9 cellular contexts compared by ENCODE assay signal in the genomic region with DNA sequence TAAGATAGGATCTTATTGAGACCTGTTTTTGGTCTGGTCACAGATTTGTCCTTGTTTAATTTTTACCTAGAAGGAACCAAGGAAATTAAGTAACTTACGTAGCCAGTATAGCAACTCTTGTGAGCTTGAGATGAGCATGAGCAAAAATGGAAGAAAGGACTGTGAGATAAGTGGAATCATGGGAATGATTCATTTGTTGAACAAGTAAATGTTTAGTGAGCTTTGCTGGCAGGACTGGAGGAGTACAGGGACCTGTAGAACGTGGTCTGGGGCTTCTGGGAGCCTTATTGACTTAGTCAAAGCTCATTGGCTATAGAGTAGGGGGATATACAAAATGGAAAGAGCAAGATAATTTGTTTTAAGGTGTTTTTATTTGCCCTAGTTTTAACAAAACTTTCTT. TPM values are rescaled to one million over a fixed set of nuclear protein-coding genes. Genes with fewer than 3 reads are reported as not detected.
DNase-seq lines count a peak whose midpoint lies in the region; ATAC-seq, FAIRE-seq and TF ChIP-seq lines count a peak whose summit lies in the region.
"Had no signal": no experiment of that assay in that cellular context is flagged by ENCODE, and none has a peak within 500 bp of the region (broad histone marks: within the 10 kb centered on the region; RNA-seq: fewer than 3 reads in every experiment).

No MANE protein-coding gene starts in this region.

- TF ChIP-seq CTCF in type B pancreatic cell (conservative IDR thresholded peaks at IDR 0.05), result no peak
- TF ChIP-seq CTCF in GM20000 (IDR thresholded peaks at IDR 0.05; ENCODE audit: extremely low read depth, missing control alignments), result no peak

- DNase-seq in right cardiac atrium (no peak), left cardiac atrium (no peak), type B pancreatic cell (ENCODE audit: extremely low spot score, unreplicated experiment) (no peak), GM20000 (ENCODE audit: low spot score) (no peak), urothelium cell line (ENCODE audit: low spot score) (no peak), SW 1271 (lab: John Stamatoyannopoulos, UW) (no peak)
- no peak for DNase-seq in activated CD8-positive, alpha-beta T cell treated with anti-CD3 and anti-CD28 coated beads, Interleukin-2, amount 10 ng/mL, durations not matched to agents 7 days and 5 days
- DNase-seq: posterior cingulate gyrus had no signal

- H3K4me1 Mint-ChIP-seq in activated CD8-positive, alpha-beta T cell treated with anti-CD3 and anti-CD28 coated beads, Interleukin-2, amount 10 ng/mL, durations not matched to agents 7 days and 5 days (ENCODE audit: low read depth), result peaks cover 63% of the 10 kb centered on the region
- peaks cover 39% of the 10 kb centered on the region for H3K4me1 Mint-ChIP-seq in type B pancreatic cell (ENCODE audit: unreplicated experiment)

- H3K27me3 ChIP-seq in right cardiac atrium (ENCODE audit: control insufficient read depth, insufficient read depth), result no peaks in the 10 kb centered on the region
- H3K27me3 ChIP-seq in iPS-20b (ENCODE audit: insufficient read depth, low read length), result no peaks in the 10 kb centered on the region

- peak overlapping the region; percentile 87; the same call in 1 of the 2 replicates for H3K9ac ChIP-seq in iPS-20b (ENCODE audit: low read depth, low read length)

- H3K9me3 Mint-ChIP-seq in activated CD8-positive, alpha-beta T cell treated with anti-CD3 and anti-CD28 coated beads, Interleukin-2, amount 10 ng/mL, durations not matched to agents 7 days and 5 days (ENCODE audit: insufficient read depth), result no peaks in the 10 kb centered on the region
- H3K9me3 Mint-ChIP-seq in type B pancreatic cell, result no peaks in the 10 kb centered on the region

- peaks cover 32% of the 10 kb centered on the region for H3K36me3 Mint-ChIP-seq in activated CD8-positive, alpha-beta T cell treated with anti-CD3 and anti-CD28 coated beads, Interleukin-2, amount 10 ng/mL, durations not matched to agents 7 days and 5 days (ENCODE audit: low read depth)
- peaks cover 5% of the 10 kb centered on the region for H3K36me3 Mint-ChIP-seq in type B pancreatic cell

- intact Hi-C loops in right cardiac atrium (cut with DNase I), result loop anchor here in 2 of 4 donors (5.0 to 10.0 kb wide), 2 partner anchors 36 to 49 kb away; no protein-coding TSS in a partner anchor
- intact Hi-C loops in left cardiac atrium (cut with DNase I), result no loop called here

- FAIRE-seq in urothelium cell line (lab: Jason Lieb, UNC), result no peak

- H3K27ac Mint-ChIP-seq in activated CD8-positive, alpha-beta T cell treated with anti-CD3 and anti-CD28 coated beads, Interleukin-2, amount 10 ng/mL, durations not matched to agents 7 days and 5 days, result peak overlapping the region; percentile 56
- peak overlapping the region; percentile 79 for H3K27ac Mint-ChIP-seq in type B pancreatic cell

- peak overlapping the region; percentile 76 for H3K4me3 ChIP-seq in right cardiac atrium (ENCODE audit: low read length)
- peak overlapping the region; percentile 95 for H3K4me3 ChIP-seq in iPS-20b (ENCODE audit: low read length)

- H3K4me1 ChIP-seq in right cardiac atrium (ENCODE audit: control insufficient read depth, insufficient read depth, low read length) (peaks cover 2% of the 10 kb centered on the region), iPS-20b (ENCODE audit: insufficient read depth, low read length) (peaks cover 27% of the 10 kb centered on the region)

- POLR2A ChIA-PET in activated CD8-positive, alpha-beta T cell treated with anti-CD3 and anti-CD28 coated beads, Interleukin-2, amount 10 ng/mL, durations not matched to agents 7 days and 5 days (lab: Charles Lee), result no interaction called here

- H3K27ac ChIP-seq in right cardiac atrium (ENCODE audit: low read length), result no peak overlapping the region
- H3K27ac ChIP-seq in iPS-20b (ENCODE audit: low read length), result no peak overlapping the region

- peak overlapping the region; percentile 92 for H3K4me3 Mint-ChIP-seq in activated CD8-positive, alpha-beta T cell treated with anti-CD3 and anti-CD28 coated beads, Interleukin-2, amount 10 ng/mL, durations not matched to agents 7 days and 5 days
- peak overlapping the region; percentile 100 for H3K4me3 Mint-ChIP-seq in type B pancreatic cell

- 0 out of 2 replicates have a peak, but pooled peaks cover 6% of the 10 kb centered on the region for H3K36me3 ChIP-seq in iPS-20b (ENCODE audit: insufficient read depth, low read depth, low read length)

- WGBS in right cardiac atrium, result 49% methylated on average over 2 of the region's 2 CpGs

- no peaks in the 10 kb centered on the region for H3K9me3 ChIP-seq in right cardiac atrium (ENCODE audit: control insufficient read depth, low read length)
- no peaks in the 10 kb centered on the region for H3K9me3 ChIP-seq in iPS-20b (ENCODE audit: insufficient read depth, low read depth, low read length)

- CTCF ChIA-PET in activated CD8-positive, alpha-beta T cell treated with anti-CD3 and anti-CD28 coated beads, Interleukin-2, amount 10 ng/mL, durations not matched to agents 7 days and 5 days (lab: Charles Lee), result interaction anchor here (1.2 to 2.3 kb wide), 3 partner anchors 14 to 55 kb away, joined by 3 to 12 read pairs (median 4); no protein-coding TSS in a partner anchor

- no peaks in the 10 kb centered on the region for H3K27me3 Mint-ChIP-seq in activated CD8-positive, alpha-beta T cell treated with anti-CD3 and anti-CD28 coated beads, Interleukin-2, amount 10 ng/mL, durations not matched to agents 7 days and 5 days (ENCODE audit: low read depth)
- no peaks in the 10 kb centered on the region for H3K27me3 Mint-ChIP-seq in type B pancreatic cell

- ATAC-seq in right cardiac atrium (no peak), left cardiac atrium (no peak)
- no peak for ATAC-seq in activated CD8-positive, alpha-beta T cell treated with anti-CD3 and anti-CD28 coated beads, Interleukin-2, amount 10 ng/mL, durations not matched to agents 7 days and 5 days

RNA-seq across cellular contexts. Expression of a gene that starts 3.0 kb away (rescaled TPM):
- 10 to 100 TPM; 85.4 to 95.0 (median 89.9) TPM for total RNA-seq in right cardiac atrium
- 47.5 TPM for polyA plus RNA-seq in right cardiac atrium
- total RNA-seq in left cardiac atrium, result 10 to 100 TPM; 87.6 to 88.7 TPM
- total RNA-seq in activated CD8-positive, alpha-beta T cell treated with anti-CD3 and anti-CD28 coated beads, Interleukin-2, amount 10 ng/mL, durations not matched to agents 7 days and 5 days, result 100 to 1,000 TPM; 104 to 106 TPM
- total RNA-seq in type B pancreatic cell (ENCODE audit: low replicate concordance), result 134 and 186 TPM in 2 replicates
